ENCODE assay signal across 25 cellular contexts in genomic region chr10:865924-866576, GRCh38.
DNase-seq lines count a peak whose midpoint lies in the region; ATAC-seq and TF ChIP-seq lines count a peak whose summit lies in the region.
"Had no signal": no experiment of that assay in that cellular context is flagged by ENCODE, and none has a peak within 500 bp of the region (broad histone marks: within the 10 kb centered on the region; RNA-seq: fewer than 3 reads in every experiment).

No MANE protein-coding gene starts in this region.

- no peaks in the 10 kb centered on the region for H3K27me3 ChIP-seq in heart left ventricle
- H3K27me3 ChIP-seq: transverse colon had no signal

- H3K27me3 Mint-ChIP-seq in activated T-cell treated with anti-CD3 and anti-CD28 coated beads, Interleukin-2, amount 50 U/mL, for 24 hours = no peaks in the 10 kb centered on the region
- no peaks in the 10 kb centered on the region for H3K27me3 Mint-ChIP-seq in IgD-negative memory B cell
- H3K27me3 Mint-ChIP-seq in stimulated activated memory B cell treated with anti-CD40 and anti-IgM and Interleukin-4, amounts not matched to agents 10 μg/mL and 1 μg/mL and 100 μg/mL, for 72 hours = no peaks in the 10 kb centered on the region
- H3K27me3 Mint-ChIP-seq: activated CD4-positive, alpha-beta memory T cell treated with anti-CD3 and anti-CD28 coated beads, Interleukin-2, amount 10 ng/mL, durations not matched to agents 7 days and 5 days; stimulated activated naive CD8-positive, alpha-beta T cell treated with anti-CD3 and anti-CD28 coated beads, Interleukin-15, amount 100 ng/mL, for 72 hours had no signal

- H3K36me3 Mint-ChIP-seq in activated T-cell treated with anti-CD3 and anti-CD28 coated beads, Interleukin-2, amount 50 U/mL, for 24 hours (ENCODE audit: low read depth) = peaks cover 87% of the 10 kb centered on the region
- H3K36me3 Mint-ChIP-seq in IgD-negative memory B cell = peaks cover 8% of the 10 kb centered on the region
- peaks cover 71% of the 10 kb centered on the region for H3K36me3 Mint-ChIP-seq in stimulated activated memory B cell treated with anti-CD40 and anti-IgM and Interleukin-4, amounts not matched to agents 10 μg/mL and 1 μg/mL and 100 μg/mL, for 72 hours

- H3K27ac Mint-ChIP-seq in activated T-cell treated with anti-CD3 and anti-CD28 coated beads, Interleukin-2, amount 50 U/mL, for 24 hours = peak overlapping the region; percentile 64
- peak overlapping the region in 2 of 3 donors; percentile 57 to 90 for H3K27ac Mint-ChIP-seq in IgD-negative memory B cell
- peak overlapping the region; percentile 5 for H3K27ac Mint-ChIP-seq in stimulated activated memory B cell treated with anti-CD40 and anti-IgM and Interleukin-4, amounts not matched to agents 10 μg/mL and 1 μg/mL and 100 μg/mL, for 72 hours
- H3K27ac Mint-ChIP-seq: activated CD4-positive, alpha-beta memory T cell treated with anti-CD3 and anti-CD28 coated beads, Interleukin-2, amount 10 ng/mL, durations not matched to agents 7 days and 5 days; activated T-cell treated with anti-CD3 and anti-CD28 coated beads, Interleukin-2, amount 50 U/mL, for 72 hours; stimulated activated naive CD8-positive, alpha-beta T cell treated with anti-CD3 and anti-CD28 coated beads, Interleukin-15, amount 100 ng/mL, for 72 hours had no signal

- H3K36me3 ChIP-seq in heart left ventricle = peaks cover 0 to 77% (median 29%) of the 10 kb centered on the region in 9 donors

- ATAC-seq in heart left ventricle (peak in 3 of 4 donors; percentile 21 to 50 (median 48)), HG03571 (IDR thresholded peaks at IDR 0.05; ENCODE audit: unreplicated experiment) (no peak), GM18520 (IDR thresholded peaks at IDR 0.05; ENCODE audit: unreplicated experiment) (no peak)
- no peak for ATAC-seq in stimulated activated memory B cell treated with anti-CD40 and anti-IgM and Interleukin-4, amounts not matched to agents 10 μg/mL and 1 μg/mL and 100 μg/mL, for 72 hours
- ATAC-seq: activated T-cell treated with anti-CD3 and anti-CD28 coated beads, Interleukin-2, amount 50 U/mL, for 72 hours; esophagus mucosa; stimulated activated naive CD8-positive, alpha-beta T cell treated with anti-CD3 and anti-CD28 coated beads, Interleukin-15, amount 100 ng/mL, for 72 hours had no signal

- H3K9me3 Mint-ChIP-seq in activated T-cell treated with anti-CD3 and anti-CD28 coated beads, Interleukin-2, amount 50 U/mL, for 24 hours = no peaks in the 10 kb centered on the region
- no peaks in the 10 kb centered on the region for H3K9me3 Mint-ChIP-seq in IgD-negative memory B cell
- H3K9me3 Mint-ChIP-seq in stimulated activated memory B cell treated with anti-CD40 and anti-IgM and Interleukin-4, amounts not matched to agents 10 μg/mL and 1 μg/mL and 100 μg/mL, for 72 hours = no peaks in the 10 kb centered on the region
- H3K9me3 Mint-ChIP-seq: activated CD4-positive, alpha-beta memory T cell treated with anti-CD3 and anti-CD28 coated beads, Interleukin-2, amount 10 ng/mL, durations not matched to agents 7 days and 5 days; activated T-cell treated with anti-CD3 and anti-CD28 coated beads, Interleukin-2, amount 50 U/mL, for 72 hours; stimulated activated naive CD8-positive, alpha-beta T cell treated with anti-CD3 and anti-CD28 coated beads, Interleukin-15, amount 100 ng/mL, for 72 hours had no signal

- no peak for DNase-seq in activated T-cell treated with anti-CD3 and anti-CD28 coated beads, Interleukin-2, amount 50 U/mL, for 24 hours
- DNase-seq in activated T-cell treated with anti-CD3 and anti-CD28 coated beads, Interleukin-2, amount 50 U/mL, for 48 hours = no peak
- DNase-seq in heart left ventricle (no peak), globus pallidus (ENCODE audit: low spot score) (no peak)
- DNase-seq: activated CD4-positive, alpha-beta memory T cell treated with anti-CD3 and anti-CD28 coated beads, Interleukin-2, amount 10 ng/mL, durations not matched to agents 7 days and 5 days; activated CD4-positive, CD25-positive, alpha-beta regulatory T cell; activated T-cell treated with anti-CD3 and anti-CD28 coated beads, Interleukin-2, amount 50 U/mL, for 72 hours; effector memory CD4-positive, alpha-beta T cell; islet precursor cell; Kasumi-1; NCI-H187 treated with DMSO at 0.1 percent for 48 hours; NCI-H69; nucleus accumbens; stimulated activated CD4-positive, alpha-beta T cell treated with anti-CD3 and anti-CD28 coated beads, Interleukin-4, amount 100 ng/mL, for 24 hours; stimulated activated naive CD8-positive, alpha-beta T cell treated with anti-CD3 and anti-CD28 coated beads, Interleukin-15, amount 100 ng/mL, for 72 hours; T1000; transverse colon had no signal

- intact Hi-C loops in heart left ventricle (cut with DNase I) = loop anchor here in 2 of 10 donors (5.0 to 10.0 kb wide), 3 partner anchors 51 to 119 kb away; partner anchors contain the start of genes GTPBP4 (in 1 of the 2) and LARP4B (in 1 of the 2)

- H3K4me3 ChIP-seq in heart left ventricle = no peak overlapping the region
- H3K4me3 ChIP-seq: A549, lung, transverse colon had no signal

- H3K4me3 Mint-ChIP-seq in activated T-cell treated with anti-CD3 and anti-CD28 coated beads, Interleukin-2, amount 50 U/mL, for 24 hours = no peak overlapping the region
- H3K4me3 Mint-ChIP-seq in IgD-negative memory B cell = no peak overlapping the region
- H3K4me3 Mint-ChIP-seq in stimulated activated memory B cell treated with anti-CD40 and anti-IgM and Interleukin-4, amounts not matched to agents 10 μg/mL and 1 μg/mL and 100 μg/mL, for 72 hours = no peak overlapping the region
- H3K4me3 Mint-ChIP-seq: activated CD4-positive, alpha-beta memory T cell treated with anti-CD3 and anti-CD28 coated beads, Interleukin-2, amount 10 ng/mL, durations not matched to agents 7 days and 5 days; activated T-cell treated with anti-CD3 and anti-CD28 coated beads, Interleukin-2, amount 50 U/mL, for 72 hours; stimulated activated naive CD8-positive, alpha-beta T cell treated with anti-CD3 and anti-CD28 coated beads, Interleukin-15, amount 100 ng/mL, for 72 hours had no signal

- 81 to 88% (median 84%) methylated on average over 8 of the region's 8 CpGs for WGBS in heart left ventricle, 4 donors

- H3K4me1 ChIP-seq in heart left ventricle = peaks cover 0 to 52% (median 23%) of the 10 kb centered on the region in 12 donors
- H3K4me1 ChIP-seq: A549, transverse colon had no signal

- no peak for TF ChIP-seq POLR2A in heart left ventricle (IDR thresholded peaks at IDR 0.05)

- H3K9me3 ChIP-seq in heart left ventricle = no peaks in the 10 kb centered on the region
- H3K9me3 ChIP-seq: A549, transverse colon had no signal

- peak overlapping the region in 9 of 12 donors; percentile 3 to 68 (median 57) for H3K27ac ChIP-seq in heart left ventricle
- H3K27ac ChIP-seq: A549, RWPE1, transverse colon had no signal

- H3K4me1 Mint-ChIP-seq in activated T-cell treated with anti-CD3 and anti-CD28 coated beads, Interleukin-2, amount 50 U/mL, for 24 hours (ENCODE audit: low read depth) = peaks cover 28% of the 10 kb centered on the region
- peaks cover 5 to 19% (median 14%) of the 10 kb centered on the region in 3 donors for H3K4me1 Mint-ChIP-seq in IgD-negative memory B cell
- peaks cover 33% of the 10 kb centered on the region for H3K4me1 Mint-ChIP-seq in stimulated activated memory B cell treated with anti-CD40 and anti-IgM and Interleukin-4, amounts not matched to agents 10 μg/mL and 1 μg/mL and 100 μg/mL, for 72 hours

- TF ChIP-seq CTCF in heart left ventricle (IDR thresholded peaks at IDR 0.05) = no peak

Comparison
In these comparisons a context has a peak if more than half of its experiments do, and no peak if none do; other contexts are left out.
1. H3K27ac Mint-ChIP-seq: peak in every context shown above with its lines; median percentile 74 in IgD-negative memory B cell; 64 in activated T-cell treated with anti-CD3 and anti-CD28 coated beads, Interleukin-2, amount 50 U/mL, for 24 hours; 5 in stimulated activated memory B cell treated with anti-CD40 and anti-IgM and Interleukin-4, amounts not matched to agents 10 μg/mL and 1 μg/mL and 100 μg/mL, for 72 hours.
2. ATAC-seq: peak in heart left ventricle (3 of 4); none in stimulated activated memory B cell treated with anti-CD40 and anti-IgM and Interleukin-4, amounts not matched to agents 10 μg/mL and 1 μg/mL and 100 μg/mL, for 72 hours (single experiment), HG03571 (single experiment) and GM18520 (single experiment).